ENCODE assay signal across 1 cellular context in genomic region chr1:184025242-184025675, GRCh38.
TF ChIP-seq lines count a peak whose summit lies in the region.

No MANE protein-coding gene starts in this region.

TF ChIP-seq in K562, 482 proteins besides CTCF, POLR2A, EP300 and RAD21 (continued from another document):
- no peak for TF ChIP-seq ZHX1 (conservative IDR thresholded peaks at IDR 0.05; ENCODE audit: low read length)
- 0 out of 4 replicates have a peak, but pooled peaks of 1 of the 2 experiments have one; percentile 21 for TF ChIP-seq UBTF (IDR thresholded peaks at IDR 0.05; ENCODE audit: borderline replicate concordance in 1 of 2, low read depth in 2 of 2, low read length in 2 of 2)
- peak; percentile 66 for TF ChIP-seq SOX6 (IDR thresholded peaks at IDR 0.05)
